In the genomic region with DNA sequence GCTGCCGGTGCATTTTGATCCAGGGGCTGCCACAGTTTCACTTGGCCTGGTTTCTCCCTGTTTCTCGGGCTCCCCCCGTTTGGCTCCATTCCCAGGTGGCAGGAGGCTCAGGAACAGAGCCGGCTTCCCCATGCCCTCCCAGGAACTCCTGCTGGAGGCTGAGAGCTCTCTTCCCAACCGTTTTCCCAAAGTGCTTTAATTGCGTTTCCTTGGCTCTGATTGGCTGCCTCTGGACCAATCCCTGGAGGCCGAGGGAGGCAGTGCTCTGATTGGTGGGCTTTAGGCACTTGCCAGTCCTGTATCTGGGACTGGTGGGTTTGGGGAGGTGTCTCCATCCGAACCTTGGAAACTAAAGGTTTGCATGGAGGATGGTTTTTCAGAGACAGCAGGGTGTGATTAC, we compare ENCODE assay signal across 20 cellular contexts. TPM values are rescaled to one million over a fixed set of nuclear protein-coding genes. Genes with fewer than 3 reads are reported as not detected.
A peak's percentile ranks its signal among the peaks of the same experiment; 100 is the strongest.
DNase-seq lines count a peak whose midpoint lies in the region; ATAC-seq and TF ChIP-seq lines count a peak whose summit lies in the region.
"Had no signal": no experiment of that assay in that cellular context is flagged by ENCODE, and none has a peak within 500 bp of the region (broad histone marks: within the 10 kb centered on the region; RNA-seq: fewer than 3 reads in every experiment).

No MANE protein-coding gene starts in this region.

- CTCF ChIA-PET in CD4-positive, alpha-beta T cell (lab: Charles Lee): no interaction called here
- CTCF ChIA-PET in HEK293T (lab: Yijun Ruan, JAX): interaction anchor here (1.0 kb wide), 1 partner anchor 9 kb away, joined by 6 read pairs; no protein-coding TSS in a partner anchor

- no peaks in the 10 kb centered on the region for H3K9me3 ChIP-seq in CD4-positive, alpha-beta T cell (ENCODE audit: control insufficient read depth, low read length)
- no peaks in the 10 kb centered on the region for H3K9me3 ChIP-seq in right cardiac atrium (ENCODE audit: control insufficient read depth, low read length)
- H3K9me3 ChIP-seq: uterus had no signal

- 70% methylated on average over 8 of the region's 8 CpGs for WGBS in right cardiac atrium

- intact Hi-C loops in CD4-positive, alpha-beta T cell (cut with DNase I, micrococcal nuclease): no loop called here
- intact Hi-C loops in sciatic nerve (cut with DNase I) (no loop called here), right cardiac atrium (cut with DNase I) (loop anchor here in 1 of 4 donors (10.0 kb wide), 1 partner anchor 463 kb away; no protein-coding TSS in a partner anchor)

- peaks cover 1% of the 10 kb centered on the region for H3K4me1 ChIP-seq in right cardiac atrium (ENCODE audit: control insufficient read depth, insufficient read depth, low read length)

- no peaks in the 10 kb centered on the region for H3K27me3 ChIP-seq in CD4-positive, alpha-beta T cell (ENCODE audit: control insufficient read depth, insufficient read depth, low read length)
- H3K27me3 ChIP-seq in right cardiac atrium (ENCODE audit: control insufficient read depth, insufficient read depth): no peaks in the 10 kb centered on the region
- H3K27me3 ChIP-seq: uterus had no signal

- no peak overlapping the region for H3K27ac ChIP-seq in CD4-positive, alpha-beta T cell (ENCODE audit: low read depth, low read length)
- H3K27ac ChIP-seq in angular gyrus (ENCODE audit: low read depth, low read length) (peak overlapping the region; percentile 60), right cardiac atrium (ENCODE audit: low read length) (no peak overlapping the region)
- H3K27ac ChIP-seq: uterus had no signal

- no peaks in the 10 kb centered on the region for H3K27me3 Mint-ChIP-seq in CD4-positive, alpha-beta T cell
- H3K27me3 Mint-ChIP-seq in activated T-helper 17 cell treated with anti-CD3 and anti-CD28 coated beads, Interleukin-2, amount 50 U/mL, for 72 hours: no peaks in the 10 kb centered on the region
- peaks cover 5% of the 10 kb centered on the region for H3K27me3 Mint-ChIP-seq in activated T-cell treated with anti-CD3 and anti-CD28 coated beads, Interleukin-2, amount 50 U/mL, for 72 hours (ENCODE audit: low read depth)
- H3K27me3 Mint-ChIP-seq: stimulated activated naive CD8-positive, alpha-beta T cell treated with anti-CD3 and anti-CD28 coated beads, Interleukin-15, amount 100 ng/mL, for 72 hours had no signal

- H3K36me3 Mint-ChIP-seq in CD4-positive, alpha-beta T cell (ENCODE audit: low read depth): peaks cover 21% of the 10 kb centered on the region
- H3K36me3 Mint-ChIP-seq in activated T-helper 17 cell treated with anti-CD3 and anti-CD28 coated beads, Interleukin-2, amount 50 U/mL, for 72 hours (ENCODE audit: low read depth): peaks cover 29% of the 10 kb centered on the region
- H3K36me3 Mint-ChIP-seq in activated T-cell treated with anti-CD3 and anti-CD28 coated beads, Interleukin-2, amount 50 U/mL, for 72 hours (ENCODE audit: insufficient read depth in 2 of 2): peaks cover 4 to 6% of the 10 kb centered on the region in 2 donors

- no peak overlapping the region for H3K4me3 Mint-ChIP-seq in CD4-positive, alpha-beta T cell
- H3K4me3 Mint-ChIP-seq in activated T-helper 17 cell treated with anti-CD3 and anti-CD28 coated beads, Interleukin-2, amount 50 U/mL, for 72 hours: no peak overlapping the region
- H3K4me3 Mint-ChIP-seq in activated T-cell treated with anti-CD3 and anti-CD28 coated beads, Interleukin-2, amount 50 U/mL, for 72 hours: no peak overlapping the region
- H3K4me3 Mint-ChIP-seq: activated naive CD8-positive, alpha-beta T cell treated with anti-CD3 and anti-CD28 coated beads for 36 hours had no signal

- no peak for DNase-seq in CD4-positive, alpha-beta T cell
- DNase-seq in HEK293T (ENCODE audit: extremely low spot score): peak; percentile 42
- peak; percentile 70 for DNase-seq in iPS-NIHi11 (ENCODE audit: low spot score)
- DNase-seq in sciatic nerve (ENCODE audit: low spot score): no peak
- no peak for DNase-seq in activated T-cell treated with anti-CD3 and anti-CD28 coated beads, Interleukin-2, amount 50 U/mL, for 72 hours
- DNase-seq in right cardiac atrium: no peak
- DNase-seq: activated CD4-positive, alpha-beta T cell treated with anti-CD3 and anti-CD28 coated beads for 48 hours; activated naive CD8-positive, alpha-beta T cell treated with anti-CD3 and anti-CD28 coated beads for 36 hours; activated T-cell treated with anti-CD3 and anti-CD28 coated beads for 4 hours; DMS79 treated with DMSO at 0.1 percent for 48 hours; NCI-H1436 treated with DMSO at 0.1 percent for 48 hours; SHP77 treated with DMSO at 0.1 percent for 48 hours; stimulated activated naive CD8-positive, alpha-beta T cell treated with anti-CD3 and anti-CD28 coated beads, Interleukin-15, amount 100 ng/mL, for 72 hours; uterus had no signal

- POLR2A ChIA-PET in CD4-positive, alpha-beta T cell (lab: Charles Lee): interaction anchor here (1.4 kb wide), 1 partner anchor 9 kb away, joined by 6 read pairs; no protein-coding TSS in a partner anchor
- POLR2A ChIA-PET in HEK293T (lab: Yijun Ruan, JAX): no interaction called here

- no peak overlapping the region for H3K4me3 ChIP-seq in right cardiac atrium (ENCODE audit: low read length)
- H3K4me3 ChIP-seq: uterus had no signal

- H3K9me3 Mint-ChIP-seq in CD4-positive, alpha-beta T cell: no peaks in the 10 kb centered on the region
- H3K9me3 Mint-ChIP-seq in activated T-helper 17 cell treated with anti-CD3 and anti-CD28 coated beads, Interleukin-2, amount 50 U/mL, for 72 hours: no peaks in the 10 kb centered on the region
- H3K9me3 Mint-ChIP-seq in activated T-cell treated with anti-CD3 and anti-CD28 coated beads, Interleukin-2, amount 50 U/mL, for 72 hours: no peaks in the 10 kb centered on the region
- H3K9me3 Mint-ChIP-seq: activated naive CD8-positive, alpha-beta T cell treated with anti-CD3 and anti-CD28 coated beads for 36 hours; stimulated activated naive CD8-positive, alpha-beta T cell treated with anti-CD3 and anti-CD28 coated beads, Interleukin-15, amount 100 ng/mL, for 72 hours had no signal

- TF ChIP-seq CTCF in CD4-positive, alpha-beta T cell (IDR thresholded peaks at IDR 0.05): no peak

- peak overlapping the region; percentile 44 for H3K27ac Mint-ChIP-seq in CD4-positive, alpha-beta T cell
- no peak overlapping the region for H3K27ac Mint-ChIP-seq in activated T-helper 17 cell treated with anti-CD3 and anti-CD28 coated beads, Interleukin-2, amount 50 U/mL, for 72 hours
- H3K27ac Mint-ChIP-seq in activated T-cell treated with anti-CD3 and anti-CD28 coated beads, Interleukin-2, amount 50 U/mL, for 72 hours: no peak overlapping the region
- H3K27ac Mint-ChIP-seq: activated naive CD8-positive, alpha-beta T cell treated with anti-CD3 and anti-CD28 coated beads for 36 hours had no signal

- ATAC-seq in CD4-positive, alpha-beta T cell (ENCODE audit: poor library complexity): no peak
- ATAC-seq in sciatic nerve (no peak), right cardiac atrium (no peak)
- no peak for ATAC-seq in activated T-helper 17 cell treated with anti-CD3 and anti-CD28 coated beads, Interleukin-2, amount 50 U/mL, for 72 hours (replicated peaks)
- no peak for ATAC-seq in activated T-cell treated with anti-CD3 and anti-CD28 coated beads, Interleukin-2, amount 50 U/mL, for 72 hours (replicated peaks in 1 of 2)
- ATAC-seq: HCT116; stimulated activated naive CD8-positive, alpha-beta T cell treated with anti-CD3 and anti-CD28 coated beads, Interleukin-15, amount 100 ng/mL, for 72 hours had no signal

- H3K4me1 Mint-ChIP-seq in CD4-positive, alpha-beta T cell (ENCODE audit: low read depth): peaks cover 55% of the 10 kb centered on the region
- H3K4me1 Mint-ChIP-seq in activated T-helper 17 cell treated with anti-CD3 and anti-CD28 coated beads, Interleukin-2, amount 50 U/mL, for 72 hours: peaks cover 38% of the 10 kb centered on the region
- peaks cover 52% of the 10 kb centered on the region for H3K4me1 Mint-ChIP-seq in activated T-cell treated with anti-CD3 and anti-CD28 coated beads, Interleukin-2, amount 50 U/mL, for 72 hours (ENCODE audit: low read depth)

TF ChIP-seq in HEK293T, 16 proteins besides CTCF, POLR2A, EP300 and RAD21 (continues in another document):
- no peak for TF ChIP-seq ELF4 (IDR thresholded peaks at IDR 0.05)
- TF ChIP-seq BHLHE40 (IDR thresholded peaks at IDR 0.05; ENCODE audit: borderline replicate concordance): no peak
- no peak for TF ChIP-seq ARNT (IDR thresholded peaks at IDR 0.05)
- TF ChIP-seq, protein P1, sequence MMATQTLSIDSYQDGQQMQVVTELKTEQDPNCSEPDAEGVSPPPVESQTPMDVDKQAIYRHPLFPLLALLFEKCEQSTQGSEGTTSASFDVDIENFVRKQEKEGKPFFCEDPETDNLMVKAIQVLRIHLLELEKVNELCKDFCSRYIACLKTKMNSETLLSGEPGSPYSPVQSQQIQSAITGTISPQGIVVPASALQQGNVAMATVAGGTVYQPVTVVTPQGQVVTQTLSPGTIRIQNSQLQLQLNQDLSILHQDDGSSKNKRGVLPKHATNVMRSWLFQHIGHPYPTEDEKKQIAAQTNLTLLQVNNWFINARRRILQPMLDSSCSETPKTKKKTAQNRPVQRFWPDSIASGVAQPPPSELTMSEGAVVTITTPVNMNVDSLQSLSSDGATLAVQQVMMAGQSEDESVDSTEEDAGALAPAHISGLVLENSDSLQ (IDR thresholded peaks at IDR 0.05): no peak

RNA-seq across cellular contexts. Expression of a gene that starts 4.9 kb away (rescaled TPM):
- total RNA-seq in CD4-positive, alpha-beta T cell: 1 to 10 TPM; 7.8 to 7.9 TPM
- total RNA-seq in sciatic nerve (20.1 TPM), right cardiac atrium (10 to 100 TPM; 16.1 to 23.7 (median 18.8) TPM)
- 10 to 100 TPM; 26.7 to 53.0 TPM for total RNA-seq in activated T-helper 17 cell treated with anti-CD3 and anti-CD28 coated beads, Interleukin-2, amount 50 U/mL, for 72 hours
- 10 to 100 TPM; 25.3 to 31.8 TPM for total RNA-seq in activated T-cell treated with anti-CD3 and anti-CD28 coated beads, Interleukin-2, amount 50 U/mL, for 72 hours
- 15.8 TPM for polyA plus RNA-seq in right cardiac atrium

RNA-seq across cellular contexts. Expression of a gene that starts 21.7 kb away (rescaled TPM):
- not detected for total RNA-seq in CD4-positive, alpha-beta T cell
- not detected for total RNA-seq in sciatic nerve
- not detected for total RNA-seq in activated T-helper 17 cell treated with anti-CD3 and anti-CD28 coated beads, Interleukin-2, amount 50 U/mL, for 72 hours
- total RNA-seq in activated T-cell treated with anti-CD3 and anti-CD28 coated beads, Interleukin-2, amount 50 U/mL, for 72 hours: not detected
- not detected for total RNA-seq in right cardiac atrium
- polyA plus RNA-seq in right cardiac atrium: not detected
- total RNA-seq: activated naive CD8-positive, alpha-beta T cell treated with anti-CD3 and anti-CD28 coated beads for 36 hours; cardiac septum; kidney epithelial cell; posterior vena cava; uterus had no signal

RNA-seq across cellular contexts. Expression of a gene that starts 21.8 kb away (rescaled TPM):
- total RNA-seq in CD4-positive, alpha-beta T cell: not detected
- total RNA-seq in sciatic nerve: not detected
- not detected for total RNA-seq in activated T-helper 17 cell treated with anti-CD3 and anti-CD28 coated beads, Interleukin-2, amount 50 U/mL, for 72 hours
- total RNA-seq in activated T-cell treated with anti-CD3 and anti-CD28 coated beads, Interleukin-2, amount 50 U/mL, for 72 hours: under 1 TPM in 1 of 2 donors, not detected in 1; 0.81 TPM
- 1 to 10 TPM in 1 of 4 donors, under 1 TPM in 2, not detected in 1; 0.74 to 3.2 (median 0.88) TPM for total RNA-seq in right cardiac atrium
- polyA plus RNA-seq in right cardiac atrium: 2.3 TPM
- total RNA-seq: kidney epithelial cell, posterior vena cava, uterus had no signal

RNA-seq across cellular contexts. Expression of a gene that starts 42.2 kb away (rescaled TPM):
- under 1 TPM; 0.22 to 0.36 TPM for total RNA-seq in CD4-positive, alpha-beta T cell
- total RNA-seq in sciatic nerve (0.53 TPM), right cardiac atrium (under 1 TPM; 0.34 to 0.62 (median 0.46) TPM)
- total RNA-seq in activated T-helper 17 cell treated with anti-CD3 and anti-CD28 coated beads, Interleukin-2, amount 50 U/mL, for 72 hours: 1 to 10 TPM; 4.8 to 8.9 TPM
- total RNA-seq in activated T-cell treated with anti-CD3 and anti-CD28 coated beads, Interleukin-2, amount 50 U/mL, for 72 hours: 1 to 10 TPM; 1.4 to 2.0 TPM
- 0.23 TPM for polyA plus RNA-seq in right cardiac atrium

Comparison
In these comparisons a context has a peak if more than half of its experiments do, and no peak if none do; other contexts are left out.
1. DNase-seq: peak in HEK293T (single experiment) and iPS-NIHi11 (single experiment); none in CD4-positive, alpha-beta T cell (0 of 10), sciatic nerve (single experiment), activated T-cell treated with anti-CD3 and anti-CD28 coated beads, Interleukin-2, amount 50 U/mL, for 72 hours (0 of 2) and right cardiac atrium (0 of 3).